In genomic region chr1:173190101-173190895, GRCh38 we compare ENCODE assay signal across 1 cellular context.
TF ChIP-seq lines count a peak whose summit lies in the region.

No MANE protein-coding gene starts in this region.

TF ChIP-seq in HepG2, 621 proteins besides CTCF, POLR2A, EP300 and RAD21 (continued from another document and continues in another):
- TF ChIP-seq ZNF142 (CRISPR knock-in tag; IDR thresholded peaks at IDR 0.05) = peak; percentile 62; the same call in 1 of the 2 replicates
- peak; percentile 77 for TF ChIP-seq HDAC2 (CRISPR knock-in tag; IDR thresholded peaks at IDR 0.05)
- TF ChIP-seq HOXD1 (CRISPR knock-in tag; IDR thresholded peaks at IDR 0.05) = peak; percentile 33; the same call in 1 of the 2 replicates
- peak; percentile 69; the same call in 1 of the 2 replicates for TF ChIP-seq FOXA3 (CRISPR knock-in tag; IDR thresholded peaks at IDR 0.05)
- TF ChIP-seq FOXP4 (CRISPR knock-in tag; IDR thresholded peaks at IDR 0.05) = peak; percentile 73
- TF ChIP-seq ZFYVE20 (CRISPR knock-in tag; IDR thresholded peaks at IDR 0.05; ENCODE audit: borderline replicate concordance, low read depth) = no peak
- peak; percentile 90 for TF ChIP-seq GATAD2A (CRISPR knock-in tag; IDR thresholded peaks at IDR 0.05)
- TF ChIP-seq ZNF777 (CRISPR knock-in tag; IDR thresholded peaks at IDR 0.05) = peak; percentile 42; the same call in 1 of the 2 replicates
- 0 out of 2 replicates have a peak, but pooled peaks have one; percentile 38 for TF ChIP-seq ZNF747 (CRISPR knock-in tag; IDR thresholded peaks at IDR 0.05; ENCODE audit: borderline replicate concordance)
- TF ChIP-seq MYPOP (CRISPR knock-in tag; IDR thresholded peaks at IDR 0.05) = no peak; the same call in 1 of the 2 replicates
- TF ChIP-seq SALL1 (CRISPR knock-in tag; IDR thresholded peaks at IDR 0.05) = peak; percentile 85
- no peak for TF ChIP-seq ZNF235 (CRISPR knock-in tag; IDR thresholded peaks at IDR 0.05; ENCODE audit: borderline replicate concordance)
- TF ChIP-seq THAP7 (CRISPR knock-in tag; IDR thresholded peaks at IDR 0.05) = peak; percentile 48; the same call in 1 of the 2 replicates
- TF ChIP-seq AKNA (CRISPR knock-in tag; IDR thresholded peaks at IDR 0.05; ENCODE audit: borderline replicate concordance) = no peak
- TF ChIP-seq ARNT (IDR thresholded peaks at IDR 0.05) = no peak
- TF ChIP-seq HNRNPL (IDR thresholded peaks at IDR 0.05; ENCODE audit: low read depth, low read length) = peak; percentile 64; the same call in 1 of the 2 replicates
- peak; percentile 91; the same call in 1 of the 2 replicates for TF ChIP-seq ZNF292 (CRISPR knock-in tag; IDR thresholded peaks at IDR 0.05; ENCODE audit: borderline replicate concordance, low read depth)
- peak; percentile 81 for TF ChIP-seq HMG20A (CRISPR knock-in tag; IDR thresholded peaks at IDR 0.05; ENCODE audit: borderline replicate concordance)
- peak; percentile 74; the same call in 1 of the 2 replicates for TF ChIP-seq BRCA1 (CRISPR knock-in tag; IDR thresholded peaks at IDR 0.05)
- TF ChIP-seq RNF2 (conservative IDR thresholded peaks at IDR 0.05; ENCODE audit: low read depth) = peak; percentile 78; the same call in 1 of the 2 replicates
- peak; percentile 64; the same call in 1 of the 2 replicates for TF ChIP-seq MIER3 (CRISPR knock-in tag; IDR thresholded peaks at IDR 0.05; ENCODE audit: borderline replicate concordance)
- TF ChIP-seq ZNF350 (CRISPR knock-in tag; IDR thresholded peaks at IDR 0.05; ENCODE audit: borderline replicate concordance, low read depth) = peak; percentile 40; the same call in 1 of the 2 replicates
- TF ChIP-seq TFDP1 (CRISPR knock-in tag; IDR thresholded peaks at IDR 0.05; ENCODE audit: borderline replicate concordance) = peak; percentile 72; the same call in 1 of the 2 replicates
- TF ChIP-seq REL (CRISPR knock-in tag; conservative IDR thresholded peaks at IDR 0.05) = 0 out of 2 replicates have a peak, but pooled peaks have one; percentile 42
- no peak for TF ChIP-seq SRF (IDR thresholded peaks at IDR 0.05; ENCODE audit: low read depth, low read length)
- TF ChIP-seq NR0B2 (CRISPR knock-in tag; IDR thresholded peaks at IDR 0.05) = 0 out of 2 replicates have a peak, but pooled peaks have one; percentile 21
- no peak for TF ChIP-seq FOXA1 (IDR thresholded peaks at IDR 0.05)
- peak; percentile 55; the same call in 1 of the 2 replicates for TF ChIP-seq FOXA1 (CRISPR knock-in tag; IDR thresholded peaks at IDR 0.05)
- no peak for TF ChIP-seq ZBTB42 (CRISPR knock-in tag; IDR thresholded peaks at IDR 0.05)
- no peak for TF ChIP-seq ARHGAP35 (CRISPR knock-in tag; IDR thresholded peaks at IDR 0.05; ENCODE audit: borderline replicate concordance)
- peak; percentile 83 for TF ChIP-seq HOMEZ (CRISPR knock-in tag; IDR thresholded peaks at IDR 0.05; ENCODE audit: low read depth)
- TF ChIP-seq ERF (CRISPR knock-in tag; IDR thresholded peaks at IDR 0.05) = peak; percentile 62
- TF ChIP-seq TP53 (CRISPR knock-in tag; conservative IDR thresholded peaks at IDR 0.05) = peak; percentile 52; the same call in 1 of the 2 replicates
- peak; percentile 79 for TF ChIP-seq ZBTB43 (CRISPR knock-in tag; conservative IDR thresholded peaks at IDR 0.05)
- 0 out of 2 replicates have a peak, but pooled peaks have one; percentile 41 for TF ChIP-seq ZNF644 (CRISPR knock-in tag; IDR thresholded peaks at IDR 0.05; ENCODE audit: low read depth)
- TF ChIP-seq NR1H2 (CRISPR knock-in tag; IDR thresholded peaks at IDR 0.05; ENCODE audit: borderline replicate concordance, low read depth) = no peak
- no peak for TF ChIP-seq NR2F2 (IDR thresholded peaks at IDR 0.05; ENCODE audit: borderline replicate concordance, low read depth)
- TF ChIP-seq SAFB2 (CRISPR knock-in tag; IDR thresholded peaks at IDR 0.05; ENCODE audit: borderline replicate concordance, low read depth) = no peak
- TF ChIP-seq POGZ (CRISPR knock-in tag; IDR thresholded peaks at IDR 0.05) = 0 out of 2 replicates have a peak, but pooled peaks have one; percentile 56
- no peak for TF ChIP-seq EHMT2 (IDR thresholded peaks at IDR 0.05; ENCODE audit: borderline replicate concordance, low read depth, low read length)
- peak in 1 of 2 experiments; percentile 50; a peak in 1 of 4 replicates for TF ChIP-seq KLF16 (CRISPR knock-in tag; IDR thresholded peaks at IDR 0.05)
- TF ChIP-seq ZNF792 (CRISPR knock-in tag; IDR thresholded peaks at IDR 0.05) = peak; percentile 63; the same call in 1 of the 2 replicates
